8 cellular contexts compared by ENCODE assay signal in genomic region chr3:69250014-69250413, GRCh38.
DNase-seq lines count a peak whose midpoint lies in the region; ATAC-seq and TF ChIP-seq lines count a peak whose summit lies in the region.

No MANE protein-coding gene starts in this region.

- no peak overlapping the region for H3K27ac ChIP-seq in HEK293 (ENCODE audit: extremely low read depth, low read depth, low read length)

- no peaks in the 10 kb centered on the region for H3K9me3 ChIP-seq in HEK293 (ENCODE audit: control insufficient read depth, insufficient read depth, low read depth, low read length)

- POLR2A ChIA-PET in HEK293 (lab: Yijun Ruan, JAX) = interaction anchor here (1.4 kb wide), 1 partner anchor 13 kb away, joined by 4 read pairs; no protein-coding TSS in a partner anchor
- POLR2A ChIA-PET in activated CD4-positive, alpha-beta memory T cell treated with anti-CD3 and anti-CD28 coated beads, Interleukin-2, amount 10 ng/mL, durations not matched to agents 7 days and 5 days (lab: Charles Lee) = interaction anchor here (1.0 to 3.8 kb wide), 9 partner anchors 13 to 89 kb away, joined by 3 to 20 read pairs (median 3); no protein-coding TSS in a partner anchor

- no peaks in the 10 kb centered on the region for H3K9me3 Mint-ChIP-seq in activated CD4-positive, alpha-beta memory T cell treated with anti-CD3 and anti-CD28 coated beads, Interleukin-2, amount 10 ng/mL, durations not matched to agents 7 days and 5 days

- peak overlapping the region; percentile 27 for H3K4me3 ChIP-seq in HEK293 (ENCODE audit: low read depth, low read length)

- H3K27me3 Mint-ChIP-seq in activated CD4-positive, alpha-beta memory T cell treated with anti-CD3 and anti-CD28 coated beads, Interleukin-2, amount 10 ng/mL, durations not matched to agents 7 days and 5 days = peaks cover 7% of the 10 kb centered on the region

- H3K4me3 Mint-ChIP-seq in activated CD4-positive, alpha-beta memory T cell treated with anti-CD3 and anti-CD28 coated beads, Interleukin-2, amount 10 ng/mL, durations not matched to agents 7 days and 5 days = peak overlapping the region; percentile 71

- peak overlapping the region; percentile 44 for H3K27ac Mint-ChIP-seq in activated CD4-positive, alpha-beta memory T cell treated with anti-CD3 and anti-CD28 coated beads, Interleukin-2, amount 10 ng/mL, durations not matched to agents 7 days and 5 days

- H3K36me3 ChIP-seq in HEK293 (ENCODE audit: control insufficient read depth in 2 of 2, insufficient read depth in 1 of 2, low read length in 2 of 2) = no peaks in the 10 kb centered on the region

- peaks cover 10% of the 10 kb centered on the region for H3K4me1 Mint-ChIP-seq in activated CD4-positive, alpha-beta memory T cell treated with anti-CD3 and anti-CD28 coated beads, Interleukin-2, amount 10 ng/mL, durations not matched to agents 7 days and 5 days

- TF ChIP-seq CTCF in HEK293 (tag by site-specific recombination; IDR thresholded peaks at IDR 0.05) = no peak

- peaks cover 24% of the 10 kb centered on the region; the same call in 1 of the 2 replicates for H3K4me1 ChIP-seq in HEK293 (ENCODE audit: control insufficient read depth, insufficient read depth, low read length)

- H3K36me3 Mint-ChIP-seq in activated CD4-positive, alpha-beta memory T cell treated with anti-CD3 and anti-CD28 coated beads, Interleukin-2, amount 10 ng/mL, durations not matched to agents 7 days and 5 days (ENCODE audit: low read depth) = no peaks in the 10 kb centered on the region

- CTCF ChIA-PET in HEK293 (lab: Yijun Ruan, JAX) = interaction anchor here (0.5 to 2.4 kb wide), 6 partner anchors 13 to 500 kb away, joined by 3 to 7 read pairs (median 3); no protein-coding TSS in a partner anchor
- CTCF ChIA-PET in activated CD4-positive, alpha-beta memory T cell treated with anti-CD3 and anti-CD28 coated beads, Interleukin-2, amount 10 ng/mL, durations not matched to agents 7 days and 5 days (lab: Charles Lee) = interaction anchor here (1.3 to 2.0 kb wide), 2 partner anchors 51 to 56 kb away, joined by 5 to 7 read pairs; no protein-coding TSS in a partner anchor

- DNase-seq in activated CD4-positive, alpha-beta memory T cell treated with anti-CD3 and anti-CD28 coated beads, Interleukin-2, amount 10 ng/mL, durations not matched to agents 7 days and 5 days = peak; percentile 72
- DNase-seq in glomerular visceral epithelial cell (ENCODE audit: extremely low spot score) = peak; percentile 74
- DNase-seq in renal cortical epithelial cell (ENCODE audit: low read depth) = peak; percentile 95
- DNase-seq in NCI-H1048 (lab: John Stamatoyannopoulos, UW) = no peak
- DNase-seq in NOMO-1 treated with DMSO at 0.1 percent for 48 hours (lab: John Stamatoyannopoulos, UW; ENCODE audit: unreplicated experiment) = no peak

- ATAC-seq in GM21528 (IDR thresholded peaks at IDR 0.05; ENCODE audit: low FRiP score, unreplicated experiment) (no peak), HG02798 (IDR thresholded peaks at IDR 0.05; ENCODE audit: poor library complexity, unreplicated experiment) (no peak)

TF ChIP-seq in HEK293, 187 proteins besides CTCF, POLR2A, EP300 and RAD21 (continues in another document):
- TF ChIP-seq ZNF16 (tag by site-specific recombination; IDR thresholded peaks at IDR 0.05; ENCODE audit: low read depth) (no peak), ZNF645 (tag by site-specific recombination; IDR thresholded peaks at IDR 0.05) (no peak), ZNF350 (tag by site-specific recombination; IDR thresholded peaks at IDR 0.05) (no peak), ZIC2 (tag by site-specific recombination; IDR thresholded peaks at IDR 0.05) (peak; percentile 71), ZNF266 (tag by site-specific recombination; IDR thresholded peaks at IDR 0.05; ENCODE audit: low read depth) (no peak), RBAK (tag by site-specific recombination; IDR thresholded peaks at IDR 0.05) (no peak), FEZF1 (tag by site-specific recombination; IDR thresholded peaks at IDR 0.05) (peak; percentile 75), ZFHX2 (tag by site-specific recombination; conservative IDR thresholded peaks at IDR 0.05) (peak; percentile 26), ZNF571 (tag by site-specific recombination; IDR thresholded peaks at IDR 0.05) (no peak), ZSCAN4 (tag by site-specific recombination; IDR thresholded peaks at IDR 0.05) (peak; percentile 98), ZNF114 (tag by site-specific recombination; IDR thresholded peaks at IDR 0.05) (no peak), AEBP2 (tag by site-specific recombination; IDR thresholded peaks at IDR 0.05; ENCODE audit: borderline replicate concordance) (no peak), ZNF660 (tag by site-specific recombination; IDR thresholded peaks at IDR 0.05) (peak; percentile 70), ZNF513 (tag by site-specific recombination; IDR thresholded peaks at IDR 0.05) (no peak), ZNF423 (tag by site-specific recombination; IDR thresholded peaks at IDR 0.05) (no peak), ZNF121 (tag by site-specific recombination; IDR thresholded peaks at IDR 0.05) (peak; percentile 87)
- TF ChIP-seq, protein P1, sequence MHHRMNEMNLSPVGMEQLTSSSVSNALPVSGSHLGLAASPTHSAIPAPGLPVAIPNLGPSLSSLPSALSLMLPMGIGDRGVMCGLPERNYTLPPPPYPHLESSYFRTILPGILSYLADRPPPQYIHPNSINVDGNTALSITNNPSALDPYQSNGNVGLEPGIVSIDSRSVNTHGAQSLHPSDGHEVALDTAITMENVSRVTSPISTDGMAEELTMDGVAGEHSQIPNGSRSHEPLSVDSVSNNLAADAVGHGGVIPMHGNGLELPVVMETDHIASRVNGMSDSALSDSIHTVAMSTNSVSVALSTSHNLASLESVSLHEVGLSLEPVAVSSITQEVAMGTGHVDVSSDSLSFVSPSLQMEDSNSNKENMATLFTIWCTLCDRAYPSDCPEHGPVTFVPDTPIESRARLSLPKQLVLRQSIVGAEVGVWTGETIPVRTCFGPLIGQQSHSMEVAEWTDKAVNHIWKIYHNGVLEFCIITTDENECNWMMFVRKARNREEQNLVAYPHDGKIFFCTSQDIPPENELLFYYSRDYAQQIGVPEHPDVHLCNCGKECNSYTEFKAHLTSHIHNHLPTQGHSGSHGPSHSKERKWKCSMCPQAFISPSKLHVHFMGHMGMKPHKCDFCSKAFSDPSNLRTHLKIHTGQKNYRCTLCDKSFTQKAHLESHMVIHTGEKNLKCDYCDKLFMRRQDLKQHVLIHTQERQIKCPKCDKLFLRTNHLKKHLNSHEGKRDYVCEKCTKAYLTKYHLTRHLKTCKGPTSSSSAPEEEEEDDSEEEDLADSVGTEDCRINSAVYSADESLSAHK (tag by site-specific recombination; IDR thresholded peaks at IDR 0.05) = peak; percentile 87
- TF ChIP-seq, protein P2, sequence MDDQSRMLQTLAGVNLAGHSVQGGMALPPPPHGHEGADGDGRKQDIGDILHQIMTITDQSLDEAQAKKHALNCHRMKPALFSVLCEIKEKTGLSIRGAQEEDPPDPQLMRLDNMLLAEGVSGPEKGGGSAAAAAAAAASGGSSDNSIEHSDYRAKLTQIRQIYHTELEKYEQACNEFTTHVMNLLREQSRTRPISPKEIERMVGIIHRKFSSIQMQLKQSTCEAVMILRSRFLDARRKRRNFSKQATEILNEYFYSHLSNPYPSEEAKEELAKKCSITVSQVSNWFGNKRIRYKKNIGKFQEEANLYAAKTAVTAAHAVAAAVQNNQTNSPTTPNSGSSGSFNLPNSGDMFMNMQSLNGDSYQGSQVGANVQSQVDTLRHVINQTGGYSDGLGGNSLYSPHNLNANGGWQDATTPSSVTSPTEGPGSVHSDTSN (CRISPR knock-in tag; IDR thresholded peaks at IDR 0.05) = no peak

Comparison
In these comparisons a context has a peak if more than half of its experiments do, and no peak if none do; other contexts are left out.
1. DNase-seq: peak in activated CD4-positive, alpha-beta memory T cell treated with anti-CD3 and anti-CD28 coated beads, Interleukin-2, amount 10 ng/mL, durations not matched to agents 7 days and 5 days (single experiment), glomerular visceral epithelial cell (single experiment) and renal cortical epithelial cell (single experiment); none in NCI-H1048 (single experiment) and NOMO-1 treated with DMSO at 0.1 percent for 48 hours (single experiment).